Comparison of ENCODE assay signal across 8 cellular contexts in the genomic region with DNA sequence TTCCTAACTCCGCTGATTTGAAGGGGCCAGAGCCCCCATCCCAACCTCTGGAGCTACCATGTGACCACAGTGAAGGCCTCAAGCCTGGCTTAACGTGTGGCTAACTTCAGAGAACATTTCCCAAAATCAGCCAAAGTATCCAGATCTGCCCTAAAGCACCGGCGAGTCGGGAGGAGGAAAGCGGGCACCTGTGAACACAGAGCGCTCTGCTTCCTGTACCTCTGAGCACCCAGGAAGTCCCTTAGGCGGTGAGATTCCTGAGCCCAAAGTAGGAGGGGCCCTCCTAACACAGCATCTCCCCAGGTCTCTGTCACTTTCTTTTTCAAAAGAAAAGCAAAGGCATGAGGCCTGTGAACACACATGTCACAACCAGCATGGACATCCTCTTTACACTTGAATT. TPM values are rescaled to one million over a fixed set of nuclear protein-coding genes. Genes with fewer than 3 reads are reported as not detected.
DNase-seq lines count a peak whose midpoint lies in the region; ATAC-seq and TF ChIP-seq lines count a peak whose summit lies in the region.

No MANE protein-coding gene starts in this region.

- H3K27me3 ChIP-seq in mucosa of rectum (ENCODE audit: control insufficient read depth in 2 of 2, insufficient read depth in 2 of 2, low read length in 2 of 2) (no peaks in the 10 kb centered on the region), stomach smooth muscle (ENCODE audit: control insufficient read depth in 1 of 2, insufficient read depth in 2 of 2, low read length in 2 of 2) (no peaks in the 10 kb centered on the region), PC-3 (ENCODE audit: low read length) (no peaks in the 10 kb centered on the region; the same call in 1 of the 2 replicates)

- peak; percentile 26 to 62 (median 47) for DNase-seq in T-helper 1 cell
- peak; percentile 37 for DNase-seq in activated naive CD4-positive, alpha-beta T cell treated with anti-CD3 and anti-CD28 coated beads, Interleukin-2, amount 50 U/mL, for 16 hours
- no peak for DNase-seq in PC-3
- DNase-seq in NK-92 (lab: John Stamatoyannopoulos, UW; ENCODE audit: unreplicated experiment): no peak
- no peak for DNase-seq in nucleus accumbens (lab: John Stamatoyannopoulos, UW)
- DNase-seq in DMS153 treated with DMSO at 0.1 percent for 48 hours (lab: John Stamatoyannopoulos, UW; ENCODE audit: unreplicated experiment): no peak

- CTCF ChIA-PET in PC-3 (lab: Charles Lee): no interaction called here

- ATAC-seq in PC-3: no peak

- peak overlapping the region in 1 of 2 donors; percentile 71 for H3K27ac ChIP-seq in mucosa of rectum (ENCODE audit: low read depth in 2 of 2, low read length in 2 of 2)
- no peak overlapping the region for H3K27ac ChIP-seq in stomach smooth muscle (ENCODE audit: low read length)
- no peak overlapping the region for H3K27ac ChIP-seq in PC-3 (ENCODE audit: low read length)

- intact Hi-C loops in PC-3 (cut with micrococcal nuclease): loop anchor here (5.0 kb wide), 2 partner anchors 131 to 1096 kb away; no protein-coding TSS in a partner anchor

- no peaks in the 10 kb centered on the region for H3K79me2 ChIP-seq in PC-3 (ENCODE audit: low read length)

- H3K4me1 ChIP-seq in mucosa of rectum (ENCODE audit: control insufficient read depth in 2 of 2, insufficient read depth in 2 of 2, low read length in 2 of 2): peaks cover 6 to 23% of the 10 kb centered on the region in 2 donors
- H3K4me1 ChIP-seq in stomach smooth muscle (ENCODE audit: control insufficient read depth, insufficient read depth, low read length): peaks cover 14% of the 10 kb centered on the region
- H3K4me1 ChIP-seq in PC-3 (ENCODE audit: insufficient read depth, low read length): peaks cover 9% of the 10 kb centered on the region

- H3K9me3 ChIP-seq in mucosa of rectum (ENCODE audit: control insufficient read depth in 2 of 2, low read length in 2 of 2) (no peaks in the 10 kb centered on the region), stomach smooth muscle (ENCODE audit: control insufficient read depth in 2 of 2, low read length in 2 of 2) (no peaks in the 10 kb centered on the region), PC-3 (ENCODE audit: low read length) (no peaks in the 10 kb centered on the region)

- POLR2A ChIA-PET in PC-3 (lab: Charles Lee; ENCODE audit: unreplicated experiment): no interaction called here

- TF ChIP-seq CTCF in PC-3 (conservative IDR thresholded peaks at IDR 0.05; ENCODE audit: low read depth, low read length): no peak

- no peaks in the 10 kb centered on the region for H3K9me2 ChIP-seq in PC-3 (replicated peaks; ENCODE audit: low read length)

- H3F3A ChIP-seq in PC-3 (ENCODE audit: low read length, unreplicated experiment): no peaks in the 10 kb centered on the region

- H4K20me1 ChIP-seq in PC-3 (ENCODE audit: low read length): no peaks in the 10 kb centered on the region

- H3K4me2 ChIP-seq in PC-3 (ENCODE audit: low read length): no peak overlapping the region

- H3K36me3 ChIP-seq in mucosa of rectum (ENCODE audit: control insufficient read depth in 2 of 2, insufficient read depth in 2 of 2, low read length in 2 of 2) (no peaks in the 10 kb centered on the region), stomach smooth muscle (ENCODE audit: control insufficient read depth in 2 of 2, insufficient read depth in 2 of 2, low read length in 2 of 2) (no peaks in the 10 kb centered on the region), PC-3 (ENCODE audit: low read depth, low read length) (no peaks in the 10 kb centered on the region)

- peak overlapping the region; percentile 70 to 78 for H3K4me3 ChIP-seq in mucosa of rectum (ENCODE audit: low read length in 2 of 2)
- H3K4me3 ChIP-seq in stomach smooth muscle (ENCODE audit: low read length in 2 of 2): peak overlapping the region; percentile 76 to 81
- no peak overlapping the region for H3K4me3 ChIP-seq in PC-3 (ENCODE audit: low read length)

- no TSS peak for BruUV-seq in PC-3 (replicated peaks; lab: Mats Ljungman, UMichigan)

- H3K9ac ChIP-seq in mucosa of rectum (ENCODE audit: low read depth in 1 of 2, low read length in 2 of 2) (no peak overlapping the region), stomach smooth muscle (ENCODE audit: low read length in 2 of 2) (peak overlapping the region; percentile 61 to 72), PC-3 (ENCODE audit: low read length) (no peak overlapping the region)

- no peak overlapping the region for H2AFZ ChIP-seq in PC-3 (ENCODE audit: low read length)

RNA-seq across cellular contexts. Expression of gene EIF4E3, which starts 0.9 kb away (rescaled TPM):
- total RNA-seq in PC-3 (2014; rRNA removed): 2.2 and 2.5 TPM in 2 replicates

RNA-seq across cellular contexts. Expression of gene GPR27, which starts 27.5 kb away (rescaled TPM):
- total RNA-seq in PC-3 (2014; rRNA removed): 0.07 and 0.58 TPM in 2 replicates

RNA-seq across cellular contexts. Expression of gene PROK2, which starts 58.8 kb away (rescaled TPM):
- not detected in 2 replicates for total RNA-seq in PC-3 (2014; rRNA removed)

Comparison
In these comparisons a context has a peak if more than half of its experiments do, and no peak if none do; other contexts are left out.
1. DNase-seq: peak in T-helper 1 cell (5 of 5) and activated naive CD4-positive, alpha-beta T cell treated with anti-CD3 and anti-CD28 coated beads, Interleukin-2, amount 50 U/mL, for 16 hours (single experiment); none in PC-3 (single experiment), NK-92 (single experiment), nucleus accumbens (0 of 56) and DMS153 treated with DMSO at 0.1 percent for 48 hours (single experiment).
2. H3K9ac ChIP-seq: peak in stomach smooth muscle (2 of 2); none in mucosa of rectum (0 of 2) and PC-3 (single experiment).